ENCODE assay signal across 1 cellular context in genomic region chr20:18567739-18568091, GRCh38.
TF ChIP-seq lines count a peak whose summit lies in the region.

No MANE protein-coding gene starts in this region.

TF ChIP-seq in GM23338, 12 proteins besides CTCF, POLR2A, EP300 and RAD21 (continued from another document):
- no peak for TF ChIP-seq ZNF462 (CRISPR knock-in tag; IDR thresholded peaks at IDR 0.05)
- TF ChIP-seq ETS1 (IDR thresholded peaks at IDR 0.05) = no peak
